ENCODE assay signal across 8 cellular contexts in the genomic region with DNA sequence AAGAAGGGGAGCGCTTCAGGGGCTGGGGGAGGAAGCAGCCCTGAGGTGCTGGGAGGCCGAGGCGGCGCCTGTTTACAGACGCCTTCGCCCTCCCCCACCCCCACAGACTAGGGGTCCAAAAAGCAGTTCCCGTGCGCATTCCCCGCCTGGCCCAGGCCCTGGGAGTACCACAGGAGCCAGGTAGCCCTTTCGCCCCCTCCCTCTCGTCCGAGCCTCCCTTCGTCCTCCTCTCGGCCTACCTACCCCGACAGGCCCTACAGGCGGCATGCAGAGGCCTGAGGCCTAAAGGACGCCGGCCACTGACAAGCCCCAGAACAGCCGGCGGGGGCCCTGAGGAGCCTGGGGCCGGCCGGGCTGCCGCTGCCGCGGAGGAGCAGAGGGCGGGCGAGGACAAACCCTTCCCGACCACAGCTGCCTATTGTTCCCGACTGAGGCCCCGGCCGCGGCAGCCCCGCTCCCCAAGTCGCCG. TPM values are rescaled to one million over a fixed set of nuclear protein-coding genes. Genes with fewer than 3 reads are reported as not detected.
DNase-seq lines count a peak whose midpoint lies in the region; ATAC-seq and TF ChIP-seq lines count a peak whose summit lies in the region.

No MANE protein-coding gene starts in this region.

- TF ChIP-seq POLR2A in breast epithelium (IDR thresholded peaks at IDR 0.05) = no peak

- H3K79me2 ChIP-seq in DND-41 (ENCODE audit: insufficient read depth, low read length) (peaks cover 56% of the 10 kb centered on the region), smooth muscle cell (ENCODE audit: low read depth) (peaks cover 55% of the 10 kb centered on the region)

- CTCF ChIA-PET in T-cell (lab: Charles Lee) = interaction anchor here in 1 of 2 donors (1.0 kb wide), 1 partner anchor 778 kb away, joined by 3 read pairs; no protein-coding TSS in a partner anchor

- H3K27ac Mint-ChIP-seq in T-cell = peak overlapping the region; percentile 92 to 94

- H4K20me1 ChIP-seq in DND-41 (ENCODE audit: insufficient read depth, low read length) (peaks cover 31% of the 10 kb centered on the region), smooth muscle cell (ENCODE audit: low read depth) (peaks cover 48% of the 10 kb centered on the region)

- H3K4me3 ChIP-seq in DND-41 (ENCODE audit: low read depth in 1 of 2, low read length in 2 of 2) = peak overlapping the region; percentile 99 to 100
- H3K4me3 ChIP-seq in breast epithelium = peak overlapping the region; percentile 73 to 97 (median 92)
- peak overlapping the region; percentile 95 for H3K4me3 ChIP-seq in smooth muscle cell

- H3F3A ChIP-seq in smooth muscle cell (ENCODE audit: low read depth) = peaks cover 6% of the 10 kb centered on the region

- H3K27me3 ChIP-seq in DND-41 (ENCODE audit: insufficient read depth, low read length, poor library complexity) (no peaks in the 10 kb centered on the region), breast epithelium (no peaks in the 10 kb centered on the region), smooth muscle cell (ENCODE audit: low read depth) (no peaks in the 10 kb centered on the region)

- H3K27ac ChIP-seq in DND-41 (ENCODE audit: low read length) (peak overlapping the region; percentile 77), breast epithelium (peak overlapping the region; percentile 97 to 98), smooth muscle cell (ENCODE audit: low read depth) (peak overlapping the region; percentile 94)

- H3K36me3 Mint-ChIP-seq in T-cell = peaks cover 6% of the 10 kb centered on the region

- 2% methylated on average over 29 of the region's 35 CpGs for WGBS in smooth muscle cell (ENCODE audit: low lambda C conversion rate)

- H3K4me3 Mint-ChIP-seq in T-cell = peak overlapping the region; percentile 94 to 99 (median 98)

- peak; percentile 52 for ATAC-seq in DND-41 (ENCODE audit: insufficient read depth, low read depth)
- ATAC-seq in GM21367 (IDR thresholded peaks at IDR 0.05; ENCODE audit: unreplicated experiment) = peak; percentile 34
- peak; percentile 25 to 34 (median 29) for ATAC-seq in T-cell (replicated peaks in 1 of 4)

- peak overlapping the region; percentile 77 for H2AFZ ChIP-seq in DND-41 (ENCODE audit: low read depth, low read length)
- H2AFZ ChIP-seq in smooth muscle cell (ENCODE audit: low read depth) = peak overlapping the region; percentile 94

- TF ChIP-seq CTCF in DND-41 (IDR thresholded peaks at IDR 0.05; ENCODE audit: borderline replicate concordance, extremely low read depth, low read length, poor library complexity, severe bottlenecking) = no peak
- TF ChIP-seq CTCF in breast epithelium (IDR thresholded peaks at IDR 0.05) = no peak
- TF ChIP-seq CTCF in smooth muscle cell (IDR thresholded peaks at IDR 0.05; ENCODE audit: borderline replicate concordance, insufficient read depth, poor library complexity, severe bottlenecking) = no peak

- H3K27me3 Mint-ChIP-seq in T-cell = no peaks in the 10 kb centered on the region

- POLR2A ChIA-PET in T-cell (lab: Charles Lee) = interaction anchor here (0.6 to 1.0 kb wide), 3 partner anchors 21 to 867 kb away, joined by 3 read pairs; no protein-coding TSS in a partner anchor

- H3K9me3 Mint-ChIP-seq in T-cell = no peaks in the 10 kb centered on the region

- H3K9me3 ChIP-seq in DND-41 (ENCODE audit: insufficient read depth, low read length, severe bottlenecking) (no peaks in the 10 kb centered on the region), breast epithelium (no peaks in the 10 kb centered on the region), smooth muscle cell (replicated peaks; ENCODE audit: low read depth) (no peaks in the 10 kb centered on the region)

- peak; percentile 63 for DNase-seq in DND-41
- peak; percentile 63 for DNase-seq in HK-2 (ENCODE audit: unreplicated experiment)
- DNase-seq in T-cell = peak in 28 of 34 experiments; percentile 2 to 40 (median 18)
- peak; percentile 27 to 54 for DNase-seq in breast epithelium (ENCODE audit: low spot score in 2 of 2)
- peak; percentile 24 for DNase-seq in inferior parietal cortex (ENCODE audit: extremely low spot score)
- DNase-seq in smooth muscle cell (lab: John Stamatoyannopoulos, UW; ENCODE audit: unreplicated experiment) = peak; percentile 59
- DNase-seq in GOT3 (lab: John Stamatoyannopoulos, UW) = no peak

- intact Hi-C loops in breast epithelium (cut with DNase I; ENCODE audit: low total_unique reads) = no loop called here

- H3K36me3 ChIP-seq in DND-41 (ENCODE audit: insufficient read depth, low read length) (peaks cover 13% of the 10 kb centered on the region), breast epithelium (no peaks in the 10 kb centered on the region), smooth muscle cell (ENCODE audit: low read depth) (no peaks in the 10 kb centered on the region)

- H3K4me1 Mint-ChIP-seq in T-cell = peaks cover 49 to 58% (median 52%) of the 10 kb centered on the region in 3 donors

- peak overlapping the region; percentile 93 for H3K4me2 ChIP-seq in DND-41 (ENCODE audit: insufficient read depth, low read length)
- H3K4me2 ChIP-seq in smooth muscle cell = peak overlapping the region; percentile 94

- H3K9ac ChIP-seq in DND-41 (ENCODE audit: low read depth, low read length) = peak overlapping the region; percentile 98
- peak overlapping the region; percentile 95 for H3K9ac ChIP-seq in smooth muscle cell (ENCODE audit: low read depth)

- H3K4me1 ChIP-seq in DND-41 (ENCODE audit: insufficient read depth, low read length) = peaks cover 55% of the 10 kb centered on the region
- H3K4me1 ChIP-seq in breast epithelium = peaks cover 6 to 8% of the 10 kb centered on the region in 2 donors
- peaks cover 41% of the 10 kb centered on the region for H3K4me1 ChIP-seq in smooth muscle cell (ENCODE audit: low read depth)

RNA-seq across cellular contexts. Expression of a gene that starts 0.5 kb away (rescaled TPM):
- total RNA-seq in T-cell = 10 to 100 TPM; 39.9 to 52.1 (median 49.3) TPM
- 10 to 100 TPM; 30.2 to 40.8 (median 33.1) TPM for total RNA-seq in breast epithelium
- total RNA-seq in smooth muscle cell = 20.7 and 21.6 TPM in 2 replicates
- 3.9 and 4.7 TPM in 2 replicates for polyA plus RNA-seq in smooth muscle cell
